In genomic region chr1:58546520-58547308, GRCh38 we compare ENCODE assay signal across 8 cellular contexts. TPM values are rescaled to one million over a fixed set of nuclear protein-coding genes. Genes with fewer than 3 reads are reported as not detected.
DNase-seq lines count a peak whose midpoint lies in the region; ATAC-seq and TF ChIP-seq lines count a peak whose summit lies in the region.

Gene OMA1, minus strand, starts transcription at chr1:58546726. Its CDS starts 7,432 bp downstream, at chr1:58539294.

- peaks cover 10% of the 10 kb centered on the region for H3K4me1 ChIP-seq in CD4-positive, CD25-positive, alpha-beta regulatory T cell (ENCODE audit: control insufficient read depth, insufficient read depth, low read length, poor library complexity, severe bottlenecking)

- H3K27ac Mint-ChIP-seq in CD4-positive, CD25-positive, alpha-beta regulatory T cell, result peak within 1 kb of the TSS; percentile 97 to 100 (median 99)
- peak within 1 kb of the TSS; percentile 95 for H3K27ac Mint-ChIP-seq in activated CD4-positive, alpha-beta memory T cell treated with anti-CD3 and anti-CD28 coated beads for 36 hours

- peak; percentile 88 to 99 (median 97) for TF ChIP-seq CTCF in dorsolateral prefrontal cortex (IDR thresholded peaks at IDR 0.05 in 54 of 56, conservative IDR thresholded peaks at IDR 0.05 in 2 of 56; ENCODE audit: low read depth in 1 of 56, partially characterized antibody in 56 of 56)
- TF ChIP-seq CTCF in lower leg skin (IDR thresholded peaks at IDR 0.05), result peak in 2 of 3 donors; percentile 93 to 97

- no peaks in the 10 kb centered on the region for H3K36me3 ChIP-seq in CD4-positive, CD25-positive, alpha-beta regulatory T cell (ENCODE audit: control insufficient read depth, insufficient read depth, low read length)

- intact Hi-C loops in activated CD4-positive, alpha-beta memory T cell treated with anti-CD3 and anti-CD28 coated beads for 36 hours (cut with micrococcal nuclease), result loop anchor here (1.0 to 10.0 kb wide), 8 partner anchors 22 to 1714 kb away; partner anchors contain the start of genes HOOK1, JUN and MYSM1
- intact Hi-C loops in dorsolateral prefrontal cortex (cut with DNase I), result loop anchor here (1.0 to 10.0 kb wide), 7 partner anchors 30 to 1208 kb away; no protein-coding TSS in a partner anchor
- intact Hi-C loops in lower leg skin (cut with DNase I; ENCODE audit: low total_unique reads), result no loop called here

- H3K27me3 Mint-ChIP-seq in CD4-positive, CD25-positive, alpha-beta regulatory T cell, result peaks cover 6% of the 10 kb centered on the region
- H3K27me3 Mint-ChIP-seq in activated CD4-positive, alpha-beta memory T cell treated with anti-CD3 and anti-CD28 coated beads for 36 hours, result no peaks in the 10 kb centered on the region

- H3K4me1 Mint-ChIP-seq in CD4-positive, CD25-positive, alpha-beta regulatory T cell, result peaks cover 16 to 33% (median 22%) of the 10 kb centered on the region in 4 donors
- H3K4me1 Mint-ChIP-seq in activated CD4-positive, alpha-beta memory T cell treated with anti-CD3 and anti-CD28 coated beads for 36 hours (ENCODE audit: low read depth), result peaks cover 18% of the 10 kb centered on the region

- peaks cover 0 to 1% (median 0%) of the 10 kb centered on the region in 7 donors for H3K9me3 Mint-ChIP-seq in CD4-positive, CD25-positive, alpha-beta regulatory T cell
- H3K9me3 Mint-ChIP-seq in activated CD4-positive, alpha-beta memory T cell treated with anti-CD3 and anti-CD28 coated beads for 36 hours, result no peaks in the 10 kb centered on the region

- DNase-seq in CD4-positive, CD25-positive, alpha-beta regulatory T cell, result peak; percentile 96 to 97 (median 97)
- DNase-seq in NCI-H82 (lab: John Stamatoyannopoulos, UW), result peak; percentile 98
- DNase-seq in activated CD4-positive, alpha-beta memory T cell treated with anti-CD3 and anti-CD28 coated beads for 36 hours, result peak; percentile 98
- DNase-seq in dorsolateral prefrontal cortex, result peak; percentile 90 to 96 (median 93)
- DNase-seq in lower leg skin (ENCODE audit: low spot score in 2 of 2), result peak; percentile 96 to 99
- DNase-seq in stimulated activated CD4-positive, alpha-beta T cell treated with anti-CD3 and anti-CD28 coated beads, TNF-alpha, amount 100 ng/mL, for 1 hour (ENCODE audit: low read depth in 3 of 3, low spot score in 1 of 3), result peak; percentile 94 to 98 (median 97)

- H3K9me3 ChIP-seq in CD4-positive, CD25-positive, alpha-beta regulatory T cell (ENCODE audit: control insufficient read depth in 2 of 2, low read length in 2 of 2), result no peaks in the 10 kb centered on the region

- H3K4me3 ChIP-seq in CD4-positive, CD25-positive, alpha-beta regulatory T cell (ENCODE audit: low read depth, low read length), result peak within 1 kb of the TSS; percentile 95
- peak within 1 kb of the TSS; percentile 57 to 95 (median 82) for H3K4me3 ChIP-seq in dorsolateral prefrontal cortex
- peak within 1 kb of the TSS; percentile 51 for H3K4me3 ChIP-seq in lower leg skin (ENCODE audit: low read depth, poor library complexity, severe bottlenecking)

- peak; percentile 93 to 94 for ATAC-seq in CD4-positive, CD25-positive, alpha-beta regulatory T cell (ENCODE audit: low read depth in 2 of 2)
- ATAC-seq in GM19395 (IDR thresholded peaks at IDR 0.05; ENCODE audit: unreplicated experiment) (peak; percentile 96), HG03571 (IDR thresholded peaks at IDR 0.05; ENCODE audit: unreplicated experiment) (peak; percentile 97)

- peaks cover 6% of the 10 kb centered on the region for H3K27me3 ChIP-seq in CD4-positive, CD25-positive, alpha-beta regulatory T cell (ENCODE audit: control insufficient read depth, insufficient read depth, low read length)
- H3K27me3 ChIP-seq in dorsolateral prefrontal cortex, result no peaks in the 10 kb centered on the region

- H3K36me3 Mint-ChIP-seq in CD4-positive, CD25-positive, alpha-beta regulatory T cell, result no peaks in the 10 kb centered on the region
- H3K36me3 Mint-ChIP-seq in activated CD4-positive, alpha-beta memory T cell treated with anti-CD3 and anti-CD28 coated beads for 36 hours, result no peaks in the 10 kb centered on the region

- H3K4me3 Mint-ChIP-seq in CD4-positive, CD25-positive, alpha-beta regulatory T cell, result peak within 1 kb of the TSS; percentile 93 to 96 (median 96)
- H3K4me3 Mint-ChIP-seq in activated CD4-positive, alpha-beta memory T cell treated with anti-CD3 and anti-CD28 coated beads for 36 hours, result peak within 1 kb of the TSS; percentile 90

- POLR2A ChIA-PET in activated CD4-positive, alpha-beta memory T cell treated with anti-CD3 and anti-CD28 coated beads for 36 hours (lab: Charles Lee), result interaction anchor here (0.6 to 1.7 kb wide), 3 partner anchors 22 to 237 kb away, joined by 3 to 4 read pairs (median 4); partner anchors contain the start of gene JUN

- peak in 1 of 2 donors; percentile 38 for TF ChIP-seq POLR2A in lower leg skin (IDR thresholded peaks at IDR 0.05)

- CTCF ChIA-PET in activated CD4-positive, alpha-beta memory T cell treated with anti-CD3 and anti-CD28 coated beads for 36 hours (lab: Charles Lee), result interaction anchor here (0.6 to 5.8 kb wide), 16 partner anchors 9 to 106 kb away, joined by 3 to 95 read pairs (median 4); no protein-coding TSS in a partner anchor

- peak within 1 kb of the TSS; percentile 99 for H3K27ac ChIP-seq in CD4-positive, CD25-positive, alpha-beta regulatory T cell (ENCODE audit: insufficient read depth, low read length, poor library complexity, severe bottlenecking)
- peak within 1 kb of the TSS; percentile 87 to 100 (median 98) for H3K27ac ChIP-seq in dorsolateral prefrontal cortex

- WGBS in lower leg skin, 2 donors, result 1% methylated on average over 30 to 34 of the region's 46 CpGs

RNA-seq across cellular contexts. Expression of gene OMA1, which starts in this region (rescaled TPM):
- 27.1 TPM for total RNA-seq in CD4-positive, CD25-positive, alpha-beta regulatory T cell
- polyA plus RNA-seq in CD4-positive, CD25-positive, alpha-beta regulatory T cell, result 10 to 100 TPM; 36.2 to 42.9 (median 40.3) TPM
- 10 to 100 TPM; 12.0 to 13.0 TPM for total RNA-seq in activated CD4-positive, alpha-beta memory T cell treated with anti-CD3 and anti-CD28 coated beads for 36 hours
- total RNA-seq in dorsolateral prefrontal cortex (10 to 100 TPM; 12.0 to 51.9 (median 29.6) TPM), lower leg skin (10 to 100 TPM; 14.3 to 25.2 (median 20.0) TPM)

Comparison
In these comparisons a context has a peak if more than half of its experiments do, and no peak if none do; other contexts are left out.
1. Peak in every context shown above with its lines: DNase-seq, ATAC-seq, H3K4me3 ChIP-seq and H3K27ac ChIP-seq.